Comparison of ENCODE assay signal across 1 cellular context in genomic region chr14:52693532-52693931, GRCh38.
TF ChIP-seq lines count a peak whose summit lies in the region.

No MANE protein-coding gene starts in this region.

TF ChIP-seq in GM23338, 12 proteins besides CTCF, POLR2A, EP300 and RAD21:
- TF ChIP-seq NANOG (IDR thresholded peaks at IDR 0.05; ENCODE audit: borderline replicate concordance), result no peak
- TF ChIP-seq JUNB (IDR thresholded peaks at IDR 0.05; ENCODE audit: unreplicated experiment), result no peak
- TF ChIP-seq ZNF114 (CRISPR knock-in tag; IDR thresholded peaks at IDR 0.05), result no peak
- TF ChIP-seq ETS1 (IDR thresholded peaks at IDR 0.05), result no peak
- no peak for TF ChIP-seq STAT1 (IDR thresholded peaks at IDR 0.05; ENCODE audit: unreplicated experiment)
- TF ChIP-seq CREB1 (CRISPR knock-in tag; IDR thresholded peaks at IDR 0.05; ENCODE audit: low read depth), result no peak
- no peak for TF ChIP-seq ZNF331 (CRISPR knock-in tag; IDR thresholded peaks at IDR 0.05; ENCODE audit: low read depth)
- TF ChIP-seq, protein P1, sequence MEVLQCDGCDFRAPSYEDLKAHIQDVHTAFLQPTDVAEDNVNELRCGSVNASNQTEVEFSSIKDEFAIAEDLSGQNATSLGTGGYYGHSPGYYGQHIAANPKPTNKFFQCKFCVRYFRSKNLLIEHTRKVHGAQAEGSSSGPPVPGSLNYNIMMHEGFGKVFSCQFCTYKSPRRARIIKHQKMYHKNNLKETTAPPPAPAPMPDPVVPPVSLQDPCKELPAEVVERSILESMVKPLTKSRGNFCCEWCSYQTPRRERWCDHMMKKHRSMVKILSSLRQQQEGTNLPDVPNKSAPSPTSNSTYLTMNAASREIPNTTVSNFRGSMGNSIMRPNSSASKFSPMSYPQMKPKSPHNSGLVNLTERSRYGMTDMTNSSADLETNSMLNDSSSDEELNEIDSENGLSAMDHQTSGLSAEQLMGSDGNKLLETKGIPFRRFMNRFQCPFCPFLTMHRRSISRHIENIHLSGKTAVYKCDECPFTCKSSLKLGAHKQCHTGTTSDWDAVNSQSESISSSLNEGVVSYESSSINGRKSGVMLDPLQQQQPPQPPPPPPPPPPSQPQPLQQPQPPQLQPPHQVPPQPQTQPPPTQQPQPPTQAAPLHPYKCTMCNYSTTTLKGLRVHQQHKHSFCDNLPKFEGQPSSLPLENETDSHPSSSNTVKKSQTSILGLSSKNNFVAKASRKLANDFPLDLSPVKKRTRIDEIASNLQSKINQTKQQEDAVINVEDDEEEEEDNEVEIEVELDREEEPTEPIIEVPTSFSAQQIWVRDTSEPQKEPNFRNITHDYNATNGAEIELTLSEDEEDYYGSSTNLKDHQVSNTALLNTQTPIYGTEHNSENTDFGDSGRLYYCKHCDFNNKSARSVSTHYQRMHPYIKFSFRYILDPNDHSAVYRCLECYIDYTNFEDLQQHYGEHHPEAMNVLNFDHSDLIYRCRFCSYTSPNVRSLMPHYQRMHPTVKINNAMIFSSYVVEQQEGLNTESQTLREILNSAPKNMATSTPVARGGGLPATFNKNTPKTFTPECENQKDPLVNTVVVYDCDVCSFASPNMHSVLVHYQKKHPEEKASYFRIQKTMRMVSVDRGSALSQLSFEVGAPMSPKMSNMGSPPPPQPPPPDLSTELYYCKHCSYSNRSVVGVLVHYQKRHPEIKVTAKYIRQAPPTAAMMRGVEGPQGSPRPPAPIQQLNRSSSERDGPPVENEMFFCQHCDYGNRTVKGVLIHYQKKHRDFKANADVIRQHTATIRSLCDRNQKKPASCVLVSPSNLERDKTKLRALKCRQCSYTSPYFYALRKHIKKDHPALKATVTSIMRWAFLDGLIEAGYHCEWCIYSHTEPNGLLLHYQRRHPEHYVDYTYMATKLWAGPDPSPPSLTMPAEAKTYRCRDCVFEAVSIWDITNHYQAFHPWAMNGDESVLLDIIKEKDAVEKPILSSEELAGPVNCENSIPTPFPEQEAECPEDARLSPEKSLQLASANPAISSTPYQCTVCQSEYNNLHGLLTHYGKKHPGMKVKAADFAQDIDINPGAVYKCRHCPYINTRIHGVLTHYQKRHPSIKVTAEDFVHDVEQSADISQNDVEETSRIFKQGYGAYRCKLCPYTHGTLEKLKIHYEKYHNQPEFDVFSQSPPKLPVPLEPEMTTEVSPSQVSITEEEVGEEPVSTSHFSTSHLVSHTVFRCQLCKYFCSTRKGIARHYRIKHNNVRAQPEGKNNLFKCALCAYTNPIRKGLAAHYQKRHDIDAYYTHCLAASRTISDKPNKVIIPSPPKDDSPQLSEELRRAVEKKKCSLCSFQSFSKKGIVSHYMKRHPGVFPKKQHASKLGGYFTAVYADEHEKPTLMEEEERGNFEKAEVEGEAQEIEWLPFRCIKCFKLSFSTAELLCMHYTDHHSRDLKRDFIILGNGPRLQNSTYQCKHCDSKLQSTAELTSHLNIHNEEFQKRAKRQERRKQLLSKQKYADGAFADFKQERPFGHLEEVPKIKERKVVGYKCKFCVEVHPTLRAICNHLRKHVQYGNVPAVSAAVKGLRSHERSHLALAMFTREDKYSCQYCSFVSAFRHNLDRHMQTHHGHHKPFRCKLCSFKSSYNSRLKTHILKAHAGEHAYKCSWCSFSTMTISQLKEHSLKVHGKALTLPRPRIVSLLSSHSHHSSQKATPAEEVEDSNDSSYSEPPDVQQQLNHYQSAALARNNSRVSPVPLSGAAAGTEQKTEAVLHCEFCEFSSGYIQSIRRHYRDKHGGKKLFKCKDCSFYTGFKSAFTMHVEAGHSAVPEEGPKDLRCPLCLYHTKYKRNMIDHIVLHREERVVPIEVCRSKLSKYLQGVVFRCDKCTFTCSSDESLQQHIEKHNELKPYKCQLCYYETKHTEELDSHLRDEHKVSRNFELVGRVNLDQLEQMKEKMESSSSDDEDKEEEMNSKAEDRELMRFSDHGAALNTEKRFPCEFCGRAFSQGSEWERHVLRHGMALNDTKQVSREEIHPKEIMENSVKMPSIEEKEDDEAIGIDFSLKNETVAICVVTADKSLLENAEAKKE (CRISPR knock-in tag; IDR thresholded peaks at IDR 0.05), result no peak
- no peak for TF ChIP-seq REST (IDR thresholded peaks at IDR 0.05; ENCODE audit: unreplicated experiment)
- TF ChIP-seq POLR2AphosphoS5 (IDR thresholded peaks at IDR 0.05; ENCODE audit: low read depth), result no peak
- TF ChIP-seq EZH2 (IDR thresholded peaks at IDR 0.05; ENCODE audit: low read depth, unreplicated experiment), result no peak
- TF ChIP-seq EZH2phosphoT487 (IDR thresholded peaks at IDR 0.05; ENCODE audit: unreplicated experiment), result no peak
